In genomic region chr1:58352476-58353092, GRCh38 we compare ENCODE assay signal across 17 cellular contexts.
A peak's percentile ranks its signal among the peaks of the same experiment; 100 is the strongest.
DNase-seq lines count a peak whose midpoint lies in the region; ATAC-seq, FAIRE-seq and TF ChIP-seq lines count a peak whose summit lies in the region.
"Had no signal": no experiment of that assay in that cellular context is flagged by ENCODE, and none has a peak within 500 bp of the region (broad histone marks: within the 10 kb centered on the region; RNA-seq: fewer than 3 reads in every experiment).

No MANE protein-coding gene starts in this region.

- no peak for TF ChIP-seq RAD21 in HepG2 (CRISPR knock-in tag; IDR thresholded peaks at IDR 0.05)

- intact Hi-C loops in HepG2 (cut with micrococcal nuclease; ENCODE audit: unreplicated experiment), result no loop called here
- intact Hi-C loops in right lobe of liver (cut with DNase I), result no loop called here

- BruUV-seq in HepG2 (replicated peaks; lab: Mats Ljungman, UMichigan), result no TSS peak

- H4K20me1 ChIP-seq in HepG2 (ENCODE audit: insufficient read depth, low read length) (no peaks in the 10 kb centered on the region), OCI-LY1 (ENCODE audit: insufficient read depth, low read length) (no peaks in the 10 kb centered on the region)

- ATAC-seq in HepG2 (no peak), right lobe of liver (no peak), HG02642 (IDR thresholded peaks at IDR 0.05; ENCODE audit: poor library complexity, unreplicated experiment) (no peak), GM18520 (IDR thresholded peaks at IDR 0.05; ENCODE audit: unreplicated experiment) (no peak)
- no peak for ATAC-seq in stimulated activated naive CD8-positive, alpha-beta T cell treated with anti-CD3 and anti-CD28 coated beads, Interleukin-15, Interleukin-2, amounts not matched to agents 100 U/mL and 50 U/mL, for 24 hours

- TF ChIP-seq POLR2A in HepG2 (IDR thresholded peaks at IDR 0.05; ENCODE audit: insufficient read depth in 1 of 2, low read depth in 2 of 2, low read length in 2 of 2), result no peak
- no peak for TF ChIP-seq POLR2A in right lobe of liver (IDR thresholded peaks at IDR 0.05)

- no peak for TF ChIP-seq EP300 in HepG2 (IDR thresholded peaks at IDR 0.05; ENCODE audit: low read depth in 2 of 2, low read length in 2 of 2)
- no peak for TF ChIP-seq EP300 in HepG2 (CRISPR knock-in tag; IDR thresholded peaks at IDR 0.05; ENCODE audit: borderline replicate concordance)

- TF ChIP-seq CTCF in HepG2 (CRISPR knock-in tag; IDR thresholded peaks at IDR 0.05) (no peak), right lobe of liver (IDR thresholded peaks at IDR 0.05) (no peak), OCI-LY1 (IDR thresholded peaks at IDR 0.05; ENCODE audit: low read length) (peak; percentile 24; the same call in 1 of the 2 replicates), epithelial cell of proximal tubule (conservative IDR thresholded peaks at IDR 0.05; ENCODE audit: low read depth, low read length) (peak; percentile 3)

- H3K36me3 ChIP-seq in HepG2 (replicated peaks in 1 of 2; ENCODE audit: control insufficient read depth in 1 of 2, insufficient read depth in 2 of 2, low read length in 2 of 2) (no peaks in the 10 kb centered on the region), right lobe of liver (no peaks in the 10 kb centered on the region), OCI-LY1 (ENCODE audit: insufficient read depth, low read length) (no peaks in the 10 kb centered on the region)

- DNase-seq in HepG2 (ENCODE audit: low spot score) (no peak), right lobe of liver (no peak), epithelial cell of proximal tubule (ENCODE audit: low read depth) (no peak)
- no peak for DNase-seq in stimulated activated naive CD8-positive, alpha-beta T cell treated with anti-CD3 and anti-CD28 coated beads, Interleukin-15, Interleukin-2, amounts not matched to agents 100 U/mL and 50 U/mL, for 24 hours
- DNase-seq: 8988T; ACHN; C1 segment of cervical spinal cord; CD4-positive, alpha-beta memory T cell; GF-D8; GOT3; H9; IMR-90; KBM-7 had no signal

- H2AFZ ChIP-seq in HepG2 (ENCODE audit: low read length), result no peak overlapping the region
- H2AFZ ChIP-seq in OCI-LY1 (ENCODE audit: low read length), result no peak overlapping the region

- no peak overlapping the region for H3K4me2 ChIP-seq in HepG2 (ENCODE audit: low read depth, low read length)
- H3K4me2 ChIP-seq in OCI-LY1 (ENCODE audit: low read length), result no peak overlapping the region

- POLR2A ChIA-PET in HepG2 (lab: Yijun Ruan, JAX), result no interaction called here

- no peaks in the 10 kb centered on the region for H3K27me3 ChIP-seq in HepG2 (ENCODE audit: control insufficient read depth in 1 of 2, insufficient read depth in 2 of 2, low read length in 2 of 2)
- no peaks in the 10 kb centered on the region for H3K27me3 ChIP-seq in right lobe of liver
- H3K27me3 ChIP-seq in OCI-LY1 (ENCODE audit: insufficient read depth, low read length), result no peaks in the 10 kb centered on the region

- H3K9ac ChIP-seq in HepG2 (ENCODE audit: insufficient read depth, low read depth, low read length) (no peak overlapping the region), OCI-LY1 (ENCODE audit: low read length) (no peak overlapping the region)

- CTCF ChIA-PET in HepG2 (lab: Yijun Ruan, JAX; ENCODE audit: low intra/inter-chr PET ratio, low total read pairs), result no interaction called here

- H3K27ac ChIP-seq in HepG2 (ENCODE audit: extremely low read length, insufficient read depth, low read length) (no peak overlapping the region), right lobe of liver (no peak overlapping the region), OCI-LY1 (ENCODE audit: low read depth, low read length, poor library complexity, severe bottlenecking) (no peak overlapping the region)

- H3K79me2 ChIP-seq in HepG2 (ENCODE audit: insufficient read depth, low read length) (no peaks in the 10 kb centered on the region), OCI-LY1 (ENCODE audit: insufficient read depth, low read length) (no peaks in the 10 kb centered on the region)

- in situ Hi-C loops in HepG2 (cut with HindIII; ENCODE audit: extremely low pct_ligation_motif_present, low pct_unique_long_range_greater_than_20kb), result no loop called here

- H3F3A ChIP-seq in OCI-LY1 (ENCODE audit: insufficient read depth, low read length), result no peaks in the 10 kb centered on the region

- WGBS in HepG2 (ENCODE audit: low lambda C conversion rate), result 36% methylated on average over 6 of the region's 6 CpGs
- WGBS in right lobe of liver (ENCODE audit: insufficient coverage, low coverage, low lambda C conversion rate, missing lambda C conversion rate), result 91% methylated on average over 6 of the region's 6 CpGs

- no peak for FAIRE-seq in HepG2 (lab: Jason Lieb, UNC)
- FAIRE-seq: GM18507 had no signal

- no peak overlapping the region for H3K4me3 ChIP-seq in HepG2 (replicated peaks in 1 of 3; ENCODE audit: insufficient read depth in 1 of 3, low read depth in 2 of 3, low read length in 3 of 3)
- H3K4me3 ChIP-seq in right lobe of liver, result no peak overlapping the region
- no peak overlapping the region for H3K4me3 ChIP-seq in OCI-LY1 (ENCODE audit: low read depth, low read length, poor library complexity, severe bottlenecking)
- no peak overlapping the region for H3K4me3 ChIP-seq in epithelial cell of proximal tubule (ENCODE audit: low read depth, low read length)

- no peaks in the 10 kb centered on the region for H3K9me3 ChIP-seq in HepG2 (ENCODE audit: low read length)
- peaks cover 0 to 3% (median 0%) of the 10 kb centered on the region in 4 donors for H3K9me3 ChIP-seq in right lobe of liver
- no peaks in the 10 kb centered on the region for H3K9me3 ChIP-seq in OCI-LY1 (ENCODE audit: low read length)

- H3K9me2 ChIP-seq in OCI-LY1 (ENCODE audit: low read depth, low read length), result no peaks in the 10 kb centered on the region

- H3K4me1 ChIP-seq in HepG2 (ENCODE audit: insufficient read depth, low read length), result no peaks in the 10 kb centered on the region
- no peaks in the 10 kb centered on the region for H3K4me1 ChIP-seq in right lobe of liver
- H3K4me1 ChIP-seq in OCI-LY1 (ENCODE audit: insufficient read depth, low read length, severe bottlenecking), result no peaks in the 10 kb centered on the region

TF ChIP-seq in HepG2, 621 proteins besides CTCF, POLR2A, EP300 and RAD21:
- TF ChIP-seq MED13 (CRISPR knock-in tag; IDR thresholded peaks at IDR 0.05) (no peak), ZNF430 (CRISPR knock-in tag; IDR thresholded peaks at IDR 0.05) (no peak), STAG1 (CRISPR knock-in tag; IDR thresholded peaks at IDR 0.05) (0 out of 2 replicates have a peak, but pooled peaks have one; percentile 5), ATM (IDR thresholded peaks at IDR 0.05; ENCODE audit: borderline replicate concordance) (no peak), HMG20A (CRISPR knock-in tag; IDR thresholded peaks at IDR 0.05; ENCODE audit: borderline replicate concordance) (no peak)

Comparison
In these comparisons a context has a peak if more than half of its experiments do, and no peak if none do; other contexts are left out.
1. CTCF ChIP-seq: peak in OCI-LY1 (single experiment) and epithelial cell of proximal tubule (single experiment); none in HepG2 (single experiment) and right lobe of liver (0 of 4).